7 cellular contexts compared by ENCODE assay signal in genomic region chr1:80706526-80706925, GRCh38.
"Had no signal": no experiment of that assay in that cellular context is flagged by ENCODE, and none has a peak within 500 bp of the region (broad histone marks: within the 10 kb centered on the region; RNA-seq: fewer than 3 reads in every experiment).

No MANE protein-coding gene starts in this region.

- H3K4me3 ChIP-seq: GM23338, HAP-1 had no signal

- H3K4me1 Mint-ChIP-seq: GM23338 had no signal

- H3K4me2 ChIP-seq: GM23338 had no signal

- H3K9me3 Mint-ChIP-seq: GM23338 had no signal

- H2AFZ ChIP-seq: GM23338 had no signal

- H3K36me3 ChIP-seq: HAP-1 had no signal

- DNase-seq: GOT3, H7, H9, HCEC 1CT, HFFc6 had no signal

- H3K9me3 ChIP-seq: HAP-1 had no signal

- H3K27ac Mint-ChIP-seq: GM23338, H9, HFFc6 had no signal

- H3K4me3 Mint-ChIP-seq: GM23338, H9, HFFc6 had no signal
